In the genomic region with DNA sequence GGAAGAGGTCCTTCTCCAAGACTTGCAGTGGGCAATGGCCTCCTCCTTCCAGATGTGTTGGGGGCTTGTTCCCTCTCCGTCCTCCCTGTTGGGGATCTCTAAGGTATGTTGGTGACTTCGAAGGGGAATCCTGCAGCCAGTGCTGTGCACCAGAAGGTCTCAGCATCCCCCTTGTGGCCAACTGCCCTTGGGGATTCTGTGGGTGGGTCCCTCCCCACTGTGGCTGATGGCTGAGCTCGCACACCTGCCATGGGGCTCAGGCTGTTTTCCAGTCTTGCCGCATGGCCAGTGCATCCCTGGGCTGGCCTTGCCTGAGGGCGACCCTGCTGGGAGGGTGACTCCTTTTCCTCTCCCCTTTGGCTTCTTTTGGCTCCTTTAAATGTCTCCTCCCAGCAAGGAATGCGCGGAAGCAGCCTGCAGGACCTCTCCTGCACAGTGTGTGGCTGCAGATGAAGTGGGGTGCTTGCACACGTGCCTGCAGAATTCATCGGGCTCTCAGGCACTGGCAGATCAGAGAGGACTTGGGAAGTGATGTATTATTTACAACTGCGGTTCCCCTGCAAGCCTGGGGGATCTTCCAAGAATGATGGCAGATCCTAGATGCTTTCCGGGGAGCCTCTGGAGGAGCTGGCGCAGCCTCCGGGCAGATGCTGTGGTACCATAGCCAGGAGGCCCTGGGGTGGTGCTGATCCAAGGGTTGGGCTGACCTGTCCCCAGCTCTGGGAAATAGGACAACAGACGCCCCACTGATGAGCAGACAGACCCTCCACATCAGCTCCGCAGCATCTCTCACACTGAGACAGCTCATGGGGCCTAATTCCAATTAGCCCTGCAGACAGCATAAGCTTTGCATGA, we compare ENCODE assay signal across 21 cellular contexts.
"Had no signal": no experiment of that assay in that cellular context is flagged by ENCODE, and none has a peak within 500 bp of the region (broad histone marks: within the 10 kb centered on the region; RNA-seq: fewer than 3 reads in every experiment).

No MANE protein-coding gene starts in this region.

- H3K4me3 ChIP-seq: tibial artery had no signal

- ATAC-seq: left ventricle myocardium superior; natural killer cell treated with Interleukin-12 subunit alpha and Interleukin-12 subunit beta and Interleukin-15 and Interleukin-18, amount 100 ng/mL, for 72 hours; right cardiac atrium; stimulated activated naive CD8-positive, alpha-beta T cell treated with anti-CD3 and anti-CD28 coated beads, Interleukin-15, amount 100 ng/mL, for 72 hours had no signal

- H3K36me3 Mint-ChIP-seq: activated naive CD4-positive, alpha-beta T cell treated with anti-CD3 and anti-CD28 coated beads, Interleukin-2, amount 50 U/mL, for 24 hours; brain; natural killer cell treated with Interleukin-12 subunit alpha and Interleukin-12 subunit beta and Interleukin-15 and Interleukin-18, amount 100 ng/mL, for 72 hours had no signal

- H3K4me1 ChIP-seq: parathyroid adenoma, tibial artery had no signal

- H2AFZ ChIP-seq: parathyroid adenoma had no signal

- H3K27ac ChIP-seq: parathyroid adenoma, tibial artery had no signal

- H3K9me3 ChIP-seq: tibial artery had no signal

- H3K27ac Mint-ChIP-seq: activated CD4-positive, alpha-beta memory T cell treated with anti-CD3 and anti-CD28 coated beads, Interleukin-2, amount 10 ng/mL, durations not matched to agents 7 days and 5 days; activated naive CD4-positive, alpha-beta T cell treated with anti-CD3 and anti-CD28 coated beads, Interleukin-2, amount 50 U/mL, for 24 hours; dendritic cell treated with granulocyte-macrophage colony-stimulating factor and Interleukin-4, amounts not matched to agents 40 ng/mL and 50 ng/mL, for 4 days; natural killer cell treated with Interleukin-12 subunit alpha and Interleukin-12 subunit beta and Interleukin-15 and Interleukin-18, amount 100 ng/mL, for 72 hours; stimulated activated naive CD8-positive, alpha-beta T cell treated with anti-CD3 and anti-CD28 coated beads, Interleukin-15, amount 100 ng/mL, for 72 hours had no signal

- H3K4me3 Mint-ChIP-seq: activated CD4-positive, alpha-beta memory T cell treated with anti-CD3 and anti-CD28 coated beads, Interleukin-2, amount 10 ng/mL, durations not matched to agents 7 days and 5 days; activated naive CD4-positive, alpha-beta T cell treated with anti-CD3 and anti-CD28 coated beads, Interleukin-2, amount 50 U/mL, for 24 hours; brain; dendritic cell treated with granulocyte-macrophage colony-stimulating factor and Interleukin-4, amounts not matched to agents 40 ng/mL and 50 ng/mL, for 4 days; natural killer cell treated with Interleukin-12 subunit alpha and Interleukin-12 subunit beta and Interleukin-15 and Interleukin-18, amount 100 ng/mL, for 72 hours; stimulated activated naive CD8-positive, alpha-beta T cell treated with anti-CD3 and anti-CD28 coated beads, Interleukin-15, amount 100 ng/mL, for 72 hours had no signal

- H3K9ac ChIP-seq: parathyroid adenoma had no signal

- H3K27me3 Mint-ChIP-seq: activated CD4-positive, alpha-beta memory T cell treated with anti-CD3 and anti-CD28 coated beads, Interleukin-2, amount 10 ng/mL, durations not matched to agents 7 days and 5 days; activated naive CD4-positive, alpha-beta T cell treated with anti-CD3 and anti-CD28 coated beads, Interleukin-2, amount 50 U/mL, for 24 hours; dendritic cell treated with granulocyte-macrophage colony-stimulating factor and Interleukin-4, amounts not matched to agents 40 ng/mL and 50 ng/mL, for 4 days; natural killer cell treated with Interleukin-12 subunit alpha and Interleukin-12 subunit beta and Interleukin-15 and Interleukin-18, amount 100 ng/mL, for 72 hours had no signal

- H3K79me2 ChIP-seq: parathyroid adenoma had no signal

- DNase-seq: activated CD4-positive, alpha-beta memory T cell treated with anti-CD3 and anti-CD28 coated beads, Interleukin-2, amount 10 ng/mL, durations not matched to agents 7 days and 5 days; activated CD4-positive, alpha-beta T cell treated with anti-CD3 and anti-CD28 coated beads for 48 hours; activated gamma-delta T cell; activated T-cell treated with anti-CD3 and anti-CD28 coated beads for 4 hours; aorta; effector CD4-positive, alpha-beta T cell; erythroblast; foreskin fibroblast; left ventricle myocardium superior; mammary epithelial cell; right cardiac atrium; stimulated activated CD4-positive, alpha-beta T cell treated with anti-CD3 and anti-CD28 coated beads, Interleukin-12 subunit alpha, Interleukin-12 subunit beta, amount 100 ng/mL, for 4 hours; stimulated activated CD4-positive, alpha-beta T cell treated with anti-CD3 and anti-CD28 coated beads, Interleukin-4, amount 100 ng/mL, for 4 hours; stimulated activated naive CD8-positive, alpha-beta T cell treated with anti-CD3 and anti-CD28 coated beads, Interleukin-15, amount 100 ng/mL, for 72 hours; T-helper 9 cell; tibial artery had no signal

- H3K9me3 Mint-ChIP-seq: activated CD4-positive, alpha-beta memory T cell treated with anti-CD3 and anti-CD28 coated beads, Interleukin-2, amount 10 ng/mL, durations not matched to agents 7 days and 5 days; activated naive CD4-positive, alpha-beta T cell treated with anti-CD3 and anti-CD28 coated beads, Interleukin-2, amount 50 U/mL, for 24 hours; dendritic cell treated with granulocyte-macrophage colony-stimulating factor and Interleukin-4, amounts not matched to agents 40 ng/mL and 50 ng/mL, for 4 days; natural killer cell treated with Interleukin-12 subunit alpha and Interleukin-12 subunit beta and Interleukin-15 and Interleukin-18, amount 100 ng/mL, for 72 hours; stimulated activated naive CD8-positive, alpha-beta T cell treated with anti-CD3 and anti-CD28 coated beads, Interleukin-15, amount 100 ng/mL, for 72 hours had no signal

- H3K36me3 ChIP-seq: tibial artery had no signal

- H3K4me1 Mint-ChIP-seq: activated CD4-positive, alpha-beta memory T cell treated with anti-CD3 and anti-CD28 coated beads, Interleukin-2, amount 10 ng/mL, durations not matched to agents 7 days and 5 days; activated naive CD4-positive, alpha-beta T cell treated with anti-CD3 and anti-CD28 coated beads, Interleukin-2, amount 50 U/mL, for 24 hours; stimulated activated naive CD8-positive, alpha-beta T cell treated with anti-CD3 and anti-CD28 coated beads, Interleukin-15, amount 100 ng/mL, for 72 hours had no signal
